ENCODE assay signal across 1 cellular context in the genomic region with DNA sequence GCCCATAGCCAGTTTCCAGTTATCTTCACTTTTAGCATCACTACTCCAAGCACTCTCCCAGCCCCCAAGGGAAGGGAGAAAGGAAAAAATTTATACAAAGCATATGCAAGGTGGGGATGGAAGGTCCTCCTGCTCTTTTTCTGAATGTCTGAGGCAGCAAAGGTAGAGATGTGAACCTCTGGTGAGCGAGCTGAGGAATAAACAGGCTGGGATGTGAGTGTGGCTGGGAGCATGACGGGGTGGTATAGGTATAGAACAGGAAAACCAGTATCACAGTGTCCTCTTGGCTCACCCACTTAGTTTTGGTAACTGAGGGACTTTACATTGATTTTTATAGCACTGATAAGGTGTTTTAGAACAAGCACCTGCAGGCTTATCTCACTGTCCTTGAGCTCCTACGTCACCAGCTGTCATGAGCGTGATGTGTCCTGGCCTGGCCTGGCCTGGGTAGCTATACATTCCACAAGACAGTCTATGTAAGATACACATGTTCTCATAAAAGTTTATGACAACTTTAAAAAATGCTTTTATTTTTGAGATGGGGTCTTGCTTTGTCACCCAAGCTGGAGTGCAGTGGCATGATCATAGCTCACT.
TF ChIP-seq lines count a peak whose summit lies in the region.

No MANE protein-coding gene starts in this region.

TF ChIP-seq in K562, 482 proteins besides CTCF, POLR2A, EP300 and RAD21:
- no peak for TF ChIP-seq PBX2 (CRISPR knock-in tag; IDR thresholded peaks at IDR 0.05; ENCODE audit: low read depth)
- peak; percentile 36 for TF ChIP-seq PBX2 (tag; conservative IDR thresholded peaks at IDR 0.05; ENCODE audit: low read depth)
- no peak for TF ChIP-seq ATF1 (CRISPR knock-in tag; IDR thresholded peaks at IDR 0.05)
- TF ChIP-seq ATF1 (tag; IDR thresholded peaks at IDR 0.05) = peak; percentile 71
- TF ChIP-seq HOMEZ (CRISPR knock-in tag; IDR thresholded peaks at IDR 0.05) = no peak
- peak; percentile 43 for TF ChIP-seq MEIS2 (IDR thresholded peaks at IDR 0.05; ENCODE audit: partially characterized antibody)
- TF ChIP-seq, protein P1, sequence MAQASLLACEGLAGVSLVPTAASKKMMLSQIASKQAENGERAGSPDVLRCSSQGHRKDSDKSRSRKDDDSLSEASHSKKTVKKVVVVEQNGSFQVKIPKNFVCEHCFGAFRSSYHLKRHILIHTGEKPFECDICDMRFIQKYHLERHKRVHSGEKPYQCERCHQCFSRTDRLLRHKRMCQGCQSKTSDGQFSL (CRISPR knock-in tag; IDR thresholded peaks at IDR 0.05) = no peak
- TF ChIP-seq, protein P1 (tag; IDR thresholded peaks at IDR 0.05) = no peak
- peak; percentile 63 for TF ChIP-seq CREM (IDR thresholded peaks at IDR 0.05; ENCODE audit: low read depth)
